8 cellular contexts compared by ENCODE assay signal in the genomic region with DNA sequence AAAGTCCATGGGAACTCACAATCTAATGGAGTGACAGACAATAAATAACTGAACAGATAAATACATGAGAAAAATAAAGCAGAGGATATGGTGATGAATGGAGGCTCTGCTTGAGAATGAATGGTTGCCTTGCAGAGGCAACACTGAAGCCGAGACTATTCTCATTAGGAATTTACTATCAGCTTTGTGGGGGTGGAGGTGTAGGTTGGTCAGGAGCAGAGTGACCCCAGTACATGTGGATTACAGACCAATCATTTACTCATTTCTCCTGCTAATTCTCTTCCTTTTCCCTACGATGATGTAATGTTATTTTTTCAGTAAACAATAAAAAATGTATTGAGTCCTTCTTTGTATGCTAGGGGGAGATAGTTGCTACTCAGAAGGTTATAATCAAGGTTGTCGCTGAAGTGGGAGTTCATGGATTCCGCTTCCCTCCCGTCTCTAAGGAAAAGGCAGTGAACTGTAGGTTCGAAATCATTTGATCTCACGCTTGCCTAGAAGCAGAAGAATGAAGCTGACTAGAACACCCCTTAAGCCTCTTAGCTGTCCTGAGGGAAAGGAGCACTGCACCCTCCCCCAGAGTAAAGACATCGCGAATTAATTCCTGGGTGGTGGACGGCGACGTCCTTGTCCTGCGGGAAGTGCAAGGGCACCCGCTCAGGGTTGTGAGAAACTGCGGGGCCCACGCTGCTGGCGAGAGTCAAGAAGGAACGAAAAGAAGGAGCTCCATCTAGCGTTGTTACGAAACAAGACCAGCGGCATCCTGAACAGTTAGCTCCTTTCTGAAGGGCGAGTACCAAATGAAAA.
DNase-seq lines count a peak whose midpoint lies in the region; ATAC-seq and TF ChIP-seq lines count a peak whose summit lies in the region.

No MANE protein-coding gene starts in this region.

- H3K36me3 ChIP-seq in BJ (ENCODE audit: control insufficient read depth, insufficient read depth, low read length), result no peaks in the 10 kb centered on the region
- no peaks in the 10 kb centered on the region for H3K36me3 ChIP-seq in mesenchymal stem cell (ENCODE audit: control insufficient read depth in 1 of 2, insufficient read depth in 2 of 2, low read depth in 1 of 2, low read length in 2 of 2)

- TF ChIP-seq CTCF in BJ (IDR thresholded peaks at IDR 0.05; ENCODE audit: insufficient read depth, low read depth, low read length), result peak; percentile 77

- peak overlapping the region; percentile 74 for H3K4me2 ChIP-seq in mesenchymal stem cell (ENCODE audit: low read length, poor library complexity, severe bottlenecking)

- no peaks in the 10 kb centered on the region for H3K9me3 ChIP-seq in mesenchymal stem cell (ENCODE audit: control insufficient read depth, low read length)

- 5% methylated on average over 21 of the region's 22 CpGs for WGBS in mesenchymal stem cell

- peaks cover 4% of the 10 kb centered on the region for H3K4me1 ChIP-seq in mesenchymal stem cell (ENCODE audit: control insufficient read depth, insufficient read depth, low read depth, low read length)

- no peak overlapping the region for H3K14ac ChIP-seq in mesenchymal stem cell (ENCODE audit: low read length in 2 of 2)

- H4K91ac ChIP-seq in mesenchymal stem cell (ENCODE audit: low read length), result no peak overlapping the region

- POLR2A ChIA-PET in BJ (lab: Charles Lee), result interaction anchor here (0.6 to 0.9 kb wide), 3 partner anchors 10 to 217 kb away, joined by 3 to 7 read pairs (median 3); no protein-coding TSS in a partner anchor

- H3K27me3 ChIP-seq in BJ (ENCODE audit: control insufficient read depth, insufficient read depth, low read length) (no peaks in the 10 kb centered on the region), mesenchymal stem cell (ENCODE audit: control insufficient read depth in 1 of 2, insufficient read depth in 1 of 2, low read length in 2 of 2) (no peaks in the 10 kb centered on the region)

- no peaks in the 10 kb centered on the region for H3K79me1 ChIP-seq in mesenchymal stem cell (replicated peaks; ENCODE audit: low read length, poor library complexity, severe bottlenecking)

- no peak overlapping the region for H2BK15ac ChIP-seq in mesenchymal stem cell (ENCODE audit: low read depth, poor library complexity, severe bottlenecking)

- CTCF ChIA-PET in BJ (lab: Yijun Ruan, JAX), result interaction anchor here (0.6 to 3.2 kb wide), 32 partner anchors 9 to 375 kb away, joined by 3 to 79 read pairs (median 4); a partner anchor contains a TSS

- no peak overlapping the region for H2BK120ac ChIP-seq in mesenchymal stem cell (ENCODE audit: low read depth, low read length)

- H2BK5ac ChIP-seq in mesenchymal stem cell (ENCODE audit: low read depth, low read length, poor library complexity, severe bottlenecking), result no peak overlapping the region

- H3K27ac ChIP-seq in mesenchymal stem cell (ENCODE audit: low read length, poor library complexity, severe bottlenecking), result peak overlapping the region; percentile 61

- DNase-seq in BJ (ENCODE audit: low read depth) (no peak), GM19238 (ENCODE audit: insufficient read length, low spot score) (peak; percentile 20), NCI-H526 (lab: John Stamatoyannopoulos, UW) (peak; percentile 81 to 97), epidermal melanocyte (ENCODE audit: insufficient read length, low spot score) (peak; percentile 57), mesenchymal stem cell (peak; percentile 86)
- peak; percentile 8 to 11 for DNase-seq in activated CD8-positive, alpha-beta memory T cell treated with anti-CD3 and anti-CD28 coated beads for 4 hours (ENCODE audit: low read depth in 2 of 2)
- DNase-seq in stimulated activated CD8-positive, alpha-beta memory T cell treated with anti-CD3 and anti-CD28 coated beads, Interleukin-15, amount 100 ng/mL, for 24 hours (ENCODE audit: low read depth), result peak; percentile 3

- ATAC-seq in HG03520 (IDR thresholded peaks at IDR 0.05; ENCODE audit: unreplicated experiment), result peak; percentile 86

- no peak overlapping the region for H3K23ac ChIP-seq in mesenchymal stem cell (ENCODE audit: low read length in 2 of 2)

- H3K18ac ChIP-seq in mesenchymal stem cell (ENCODE audit: low read depth in 1 of 2, low read length in 2 of 2), result peak overlapping the region; percentile 9 to 67

- peak overlapping the region in 1 of 2 experiments; percentile 75 for H3K4ac ChIP-seq in mesenchymal stem cell (ENCODE audit: low read depth in 1 of 2, low read length in 2 of 2)

- peak overlapping the region; percentile 78 for H3K9ac ChIP-seq in mesenchymal stem cell (ENCODE audit: low read length)

- no peak overlapping the region for H2AK5ac ChIP-seq in mesenchymal stem cell (ENCODE audit: low read length, severe bottlenecking)

- H4K8ac ChIP-seq in mesenchymal stem cell (ENCODE audit: low read length), result no peak overlapping the region

- peak overlapping the region; percentile 95 for H2AFZ ChIP-seq in mesenchymal stem cell (ENCODE audit: low read depth, low read length)

- H3K4me3 ChIP-seq in BJ (ENCODE audit: low read depth, low read length), result peak overlapping the region; percentile 34
- H3K4me3 ChIP-seq in mesenchymal stem cell (ENCODE audit: insufficient read depth in 1 of 2, low read depth in 1 of 2, low read length in 2 of 2), result peak overlapping the region in 1 of 2 experiments; percentile 68

- H2BK12ac ChIP-seq in mesenchymal stem cell (ENCODE audit: low read length in 2 of 2), result peak overlapping the region; percentile 38 to 86
